ENCODE assay signal across 18 cellular contexts in genomic region chr14:104151546-104152245, GRCh38.
"Had no signal": no experiment of that assay in that cellular context is flagged by ENCODE, and none has a peak within 500 bp of the region (broad histone marks: within the 10 kb centered on the region; RNA-seq: fewer than 3 reads in every experiment).

No MANE protein-coding gene starts in this region.

- ATAC-seq: activated CD8-positive, alpha-beta memory T cell treated with anti-CD3 and anti-CD28 coated beads, Interleukin-2, amount 10 ng/mL, durations not matched to agents 7 days and 5 days; activated naive CD8-positive, alpha-beta T cell treated with anti-CD3 and anti-CD28 coated beads, Interleukin-2, amount 50 U/mL, for 24 hours; esophagus mucosa; gastrocnemius medialis; left lobe of liver; mucosa of descending colon; T-cell had no signal

- H3K27ac ChIP-seq: brain microvascular endothelial cell, coronary artery, gastrocnemius medialis had no signal

- H3K9me3 Mint-ChIP-seq: activated CD4-positive, alpha-beta memory T cell treated with anti-CD3 and anti-CD28 coated beads, Interleukin-2, amount 10 ng/mL, durations not matched to agents 7 days and 5 days; activated naive CD8-positive, alpha-beta T cell treated with anti-CD3 and anti-CD28 coated beads, Interleukin-2, amount 50 U/mL, for 24 hours; central memory CD8-positive, alpha-beta T cell; naive B cell; T-cell had no signal

- H3K9me3 ChIP-seq: gastrocnemius medialis, mucosa of descending colon had no signal

- H3K36me3 Mint-ChIP-seq: activated CD8-positive, alpha-beta memory T cell treated with anti-CD3 and anti-CD28 coated beads, Interleukin-2, amount 10 ng/mL, durations not matched to agents 7 days and 5 days; naive B cell; T-cell had no signal

- H3K27me3 Mint-ChIP-seq: activated CD4-positive, alpha-beta memory T cell treated with anti-CD3 and anti-CD28 coated beads, Interleukin-2, amount 10 ng/mL, durations not matched to agents 7 days and 5 days; activated CD8-positive, alpha-beta memory T cell treated with anti-CD3 and anti-CD28 coated beads, Interleukin-2, amount 10 ng/mL, durations not matched to agents 7 days and 5 days; activated naive CD8-positive, alpha-beta T cell treated with anti-CD3 and anti-CD28 coated beads, Interleukin-2, amount 50 U/mL, for 24 hours had no signal

- H3K36me3 ChIP-seq: brain microvascular endothelial cell, gastrocnemius medialis had no signal

- H3K4me3 ChIP-seq: coronary artery, gastrocnemius medialis, mucosa of descending colon had no signal

- DNase-seq: activated CD4-positive, alpha-beta memory T cell treated with anti-CD3 and anti-CD28 coated beads, Interleukin-2, amount 10 ng/mL, durations not matched to agents 7 days and 5 days; activated CD4-positive, alpha-beta T cell treated with anti-CD3 and anti-CD28 coated beads for 48 hours; activated CD4-positive, CD25-positive, alpha-beta regulatory T cell; activated CD8-positive, alpha-beta memory T cell treated with anti-CD3 and anti-CD28 coated beads, Interleukin-2, amount 10 ng/mL, durations not matched to agents 7 days and 5 days; activated naive CD4-positive, alpha-beta T cell treated with Interleukin-2 at 50 U/mL for 16 hours; activated naive CD8-positive, alpha-beta T cell treated with anti-CD3 and anti-CD28 coated beads, Interleukin-2, amount 50 U/mL, for 24 hours; anterior cingulate cortex; brain microvascular endothelial cell; gastrocnemius medialis; head of caudate nucleus; mucosa of descending colon; naive B cell; stimulated activated naive CD4-positive, alpha-beta T cell; T-cell had no signal

- H3K27ac Mint-ChIP-seq: activated CD8-positive, alpha-beta memory T cell treated with anti-CD3 and anti-CD28 coated beads, Interleukin-2, amount 10 ng/mL, durations not matched to agents 7 days and 5 days; activated naive CD8-positive, alpha-beta T cell treated with anti-CD3 and anti-CD28 coated beads, Interleukin-2, amount 50 U/mL, for 24 hours; T-cell had no signal

- H3K4me3 Mint-ChIP-seq: activated CD4-positive, alpha-beta memory T cell treated with anti-CD3 and anti-CD28 coated beads, Interleukin-2, amount 10 ng/mL, durations not matched to agents 7 days and 5 days; activated CD8-positive, alpha-beta memory T cell treated with anti-CD3 and anti-CD28 coated beads, Interleukin-2, amount 10 ng/mL, durations not matched to agents 7 days and 5 days; activated naive CD8-positive, alpha-beta T cell treated with anti-CD3 and anti-CD28 coated beads, Interleukin-2, amount 50 U/mL, for 24 hours; central memory CD8-positive, alpha-beta T cell; naive B cell; T-cell had no signal

- H3K27me3 ChIP-seq: brain microvascular endothelial cell had no signal

- H3K4me1 ChIP-seq: gastrocnemius medialis had no signal

- H3K4me1 Mint-ChIP-seq: activated CD8-positive, alpha-beta memory T cell treated with anti-CD3 and anti-CD28 coated beads, Interleukin-2, amount 10 ng/mL, durations not matched to agents 7 days and 5 days; central memory CD8-positive, alpha-beta T cell; T-cell had no signal
